ENCODE assay signal across 33 cellular contexts in the genomic region with DNA sequence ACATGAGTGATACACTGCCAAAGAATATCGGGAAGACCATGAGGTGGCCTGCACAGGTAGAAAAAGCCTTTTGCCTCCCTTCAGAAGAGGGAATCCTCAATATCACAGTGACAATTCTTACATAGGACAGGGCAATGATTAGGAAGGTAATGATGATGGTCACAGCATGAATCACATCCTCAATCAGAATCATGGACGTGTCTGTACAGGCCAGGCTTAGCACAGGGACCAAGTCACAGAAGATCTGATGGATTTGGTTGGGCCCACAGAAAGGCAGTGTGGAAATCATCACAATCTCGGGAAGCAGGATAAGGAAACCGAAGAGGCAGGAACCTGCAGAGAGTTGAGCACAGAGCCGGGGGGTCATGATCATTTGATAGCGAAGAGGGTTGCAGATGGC. TPM values are rescaled to one million over a fixed set of nuclear protein-coding genes. Genes with fewer than 3 reads are reported as not detected.
"Had no signal": no experiment of that assay in that cellular context is flagged by ENCODE, and none has a peak within 500 bp of the region (broad histone marks: within the 10 kb centered on the region; RNA-seq: fewer than 3 reads in every experiment).

No MANE protein-coding gene starts in this region.

- H3K4me3 ChIP-seq: esophagus squamous epithelium, heart left ventricle had no signal

- H3K9me3 ChIP-seq: esophagus squamous epithelium, heart left ventricle had no signal

- H3K27me3 ChIP-seq: brain microvascular endothelial cell, esophagus squamous epithelium, heart left ventricle had no signal

- H3K4me3 Mint-ChIP-seq: activated CD4-positive, alpha-beta T cell treated with anti-CD3 and anti-CD28 coated beads for 36 hours; activated CD8-positive, alpha-beta T cell treated with anti-CD3 and anti-CD28 coated beads for 36 hours; activated naive CD8-positive, alpha-beta T cell; activated T-cell treated with anti-CD3 and anti-CD28 coated beads, Interleukin-2, amount 50 U/mL, for 4 hours; activated T-helper 17 cell treated with anti-CD3 and anti-CD28 coated beads, Interleukin-2, amount 50 U/mL, for 72 hours; effector memory CD8-positive, alpha-beta T cell had no signal

- H3K27ac Mint-ChIP-seq: activated CD4-positive, alpha-beta T cell treated with anti-CD3 and anti-CD28 coated beads for 36 hours; activated CD8-positive, alpha-beta T cell treated with anti-CD3 and anti-CD28 coated beads for 36 hours; activated T-helper 17 cell treated with anti-CD3 and anti-CD28 coated beads, Interleukin-2, amount 50 U/mL, for 72 hours; effector memory CD8-positive, alpha-beta T cell had no signal

- DNase-seq: activated CD4-positive, alpha-beta T cell treated with anti-CD3 and anti-CD28 coated beads for 36 hours; activated CD4-positive, alpha-beta T cell treated with anti-CD3 and anti-CD28 coated beads, Interleukin-2, amount 50 U/mL, for 1 hour; activated CD4-positive, alpha-beta T cell treated with anti-CD3 and anti-CD28 coated beads, Interleukin-2, amount 50 U/mL, for 48 hours; activated CD4-positive, CD25-positive, alpha-beta regulatory T cell; activated CD4-positive, CD25-positive, alpha-beta regulatory T cell treated with anti-CD3 and anti-CD28 coated beads, Interleukin-2, amount 50 U/mL, for 72 hours; activated CD8-positive, alpha-beta memory T cell treated with anti-CD3 and anti-CD28 coated beads for 24 hours; activated CD8-positive, alpha-beta T cell treated with anti-CD3 and anti-CD28 coated beads for 36 hours; activated effector memory CD4-positive, alpha-beta T cell treated with Interleukin-2 at 50 U/mL for 16 hours; activated gamma-delta T cell treated with Interleukin-2 at 50 U/mL for 16 hours; activated naive CD4-positive, alpha-beta T cell treated with anti-CD3 and anti-CD28 coated beads, Interleukin-2, amount 50 U/mL, for 16 hours; activated naive CD4-positive, alpha-beta T cell treated with Interleukin-2 at 50 U/mL for 16 hours; activated T-cell treated with anti-CD3 and anti-CD28 coated beads, Interleukin-2, amount 50 U/mL, for 4 hours; amniotic stem cell; anterior cingulate cortex; brain microvascular endothelial cell; caudate nucleus; cortex of kidney; dermis blood vessel endothelial cell; effector CD4-positive, alpha-beta T cell; effector memory CD8-positive, alpha-beta T cell; esophagus squamous epithelium; heart left ventricle had no signal

- H3K4me1 ChIP-seq: esophagus squamous epithelium, heart left ventricle had no signal

- H3K36me3 Mint-ChIP-seq: activated naive CD8-positive, alpha-beta T cell had no signal

- ATAC-seq: activated CD8-positive, alpha-beta T cell treated with anti-CD3 and anti-CD28 coated beads for 36 hours; effector memory CD8-positive, alpha-beta T cell; heart left ventricle had no signal

- H3K4me1 Mint-ChIP-seq: activated T-helper 17 cell treated with anti-CD3 and anti-CD28 coated beads, Interleukin-2, amount 50 U/mL, for 72 hours had no signal

- H3K36me3 ChIP-seq: brain microvascular endothelial cell, esophagus squamous epithelium, heart left ventricle had no signal

- H3K27ac ChIP-seq: brain microvascular endothelial cell, epithelial cell of prostate, esophagus squamous epithelium, heart left ventricle had no signal

- H3K9me3 Mint-ChIP-seq: activated CD8-positive, alpha-beta T cell treated with anti-CD3 and anti-CD28 coated beads for 36 hours; activated T-cell treated with anti-CD3 and anti-CD28 coated beads, Interleukin-2, amount 50 U/mL, for 4 hours; activated T-helper 17 cell treated with anti-CD3 and anti-CD28 coated beads, Interleukin-2, amount 50 U/mL, for 72 hours; effector memory CD8-positive, alpha-beta T cell had no signal

RNA-seq across cellular contexts. Expression of a gene that starts 3.2 kb away (rescaled TPM):
- total RNA-seq: activated CD4-positive, alpha-beta T cell treated with anti-CD3 and anti-CD28 coated beads for 36 hours; activated CD8-positive, alpha-beta T cell treated with anti-CD3 and anti-CD28 coated beads for 36 hours; activated T-cell treated with anti-CD3 and anti-CD28 coated beads, Interleukin-2, amount 50 U/mL, for 4 hours; activated T-helper 17 cell treated with anti-CD3 and anti-CD28 coated beads, Interleukin-2, amount 50 U/mL, for 72 hours; astrocyte; chondrocyte; dermis blood vessel endothelial cell; esophagus squamous epithelium; fibroblast of lung; fibroblast of villous mesenchyme; frontal cortex; heart left ventricle; T-helper 1 cell treated with Interleukin-12 subunit alpha and Interleukin-12 subunit beta and Interleukin-4 antibody, amounts not matched to agents 30 ng/mL and 1 ng/mL, for 36 hours had no signal
- polyA plus RNA-seq: adipose tissue, esophagus, fibroblast of lung, heart left ventricle had no signal

RNA-seq across cellular contexts. Expression of a gene that starts 16.9 kb away (rescaled TPM):
- total RNA-seq: activated CD4-positive, alpha-beta T cell treated with anti-CD3 and anti-CD28 coated beads for 36 hours; activated CD8-positive, alpha-beta T cell treated with anti-CD3 and anti-CD28 coated beads for 36 hours; activated T-cell treated with anti-CD3 and anti-CD28 coated beads, Interleukin-2, amount 50 U/mL, for 4 hours; activated T-helper 17 cell treated with anti-CD3 and anti-CD28 coated beads, Interleukin-2, amount 50 U/mL, for 72 hours; astrocyte; chondrocyte; dermis blood vessel endothelial cell; esophagus squamous epithelium; fibroblast of lung; fibroblast of villous mesenchyme; frontal cortex; heart left ventricle; T-helper 1 cell treated with Interleukin-12 subunit alpha and Interleukin-12 subunit beta and Interleukin-4 antibody, amounts not matched to agents 30 ng/mL and 1 ng/mL, for 36 hours had no signal
- polyA plus RNA-seq: adipose tissue, esophagus, fibroblast of lung, heart left ventricle had no signal

RNA-seq across cellular contexts. Expression of a gene that starts 30.8 kb away (rescaled TPM):
- total RNA-seq: activated CD4-positive, alpha-beta T cell treated with anti-CD3 and anti-CD28 coated beads for 36 hours; chondrocyte; fibroblast of villous mesenchyme; T-helper 1 cell treated with Interleukin-12 subunit alpha and Interleukin-12 subunit beta and Interleukin-4 antibody, amounts not matched to agents 30 ng/mL and 1 ng/mL, for 36 hours had no signal

RNA-seq across cellular contexts. Expression of a gene that starts 37.2 kb away (rescaled TPM):
- total RNA-seq: activated CD4-positive, alpha-beta T cell treated with anti-CD3 and anti-CD28 coated beads for 36 hours; activated CD8-positive, alpha-beta T cell treated with anti-CD3 and anti-CD28 coated beads for 36 hours; activated T-cell treated with anti-CD3 and anti-CD28 coated beads, Interleukin-2, amount 50 U/mL, for 4 hours; activated T-helper 17 cell treated with anti-CD3 and anti-CD28 coated beads, Interleukin-2, amount 50 U/mL, for 72 hours; astrocyte; chondrocyte; dermis blood vessel endothelial cell; esophagus squamous epithelium; fibroblast of lung; fibroblast of villous mesenchyme; frontal cortex; heart left ventricle; T-helper 1 cell treated with Interleukin-12 subunit alpha and Interleukin-12 subunit beta and Interleukin-4 antibody, amounts not matched to agents 30 ng/mL and 1 ng/mL, for 36 hours had no signal
- polyA plus RNA-seq: adipose tissue, esophagus, fibroblast of lung, heart left ventricle had no signal

RNA-seq across cellular contexts. Expression of a gene that starts 54.7 kb away (rescaled TPM):
- total RNA-seq: activated CD4-positive, alpha-beta T cell treated with anti-CD3 and anti-CD28 coated beads for 36 hours; activated CD8-positive, alpha-beta T cell treated with anti-CD3 and anti-CD28 coated beads for 36 hours; activated T-cell treated with anti-CD3 and anti-CD28 coated beads, Interleukin-2, amount 50 U/mL, for 4 hours; activated T-helper 17 cell treated with anti-CD3 and anti-CD28 coated beads, Interleukin-2, amount 50 U/mL, for 72 hours; astrocyte; chondrocyte; dermis blood vessel endothelial cell; esophagus squamous epithelium; fibroblast of lung; fibroblast of villous mesenchyme; frontal cortex; heart left ventricle; T-helper 1 cell treated with Interleukin-12 subunit alpha and Interleukin-12 subunit beta and Interleukin-4 antibody, amounts not matched to agents 30 ng/mL and 1 ng/mL, for 36 hours had no signal
- polyA plus RNA-seq: adipose tissue, esophagus, fibroblast of lung, heart left ventricle had no signal
